2 cellular contexts compared by ENCODE assay signal in genomic region chr2:161658259-161658658, GRCh38.
TF ChIP-seq lines count a peak whose summit lies in the region.

No MANE protein-coding gene starts in this region.

TF ChIP-seq in HepG2, 621 proteins besides CTCF, POLR2A, EP300 and RAD21 (continued from another document):
- no peak for TF ChIP-seq ZBTB2 (CRISPR knock-in tag; IDR thresholded peaks at IDR 0.05; ENCODE audit: low read depth)
- no peak for TF ChIP-seq TCF12 (IDR thresholded peaks at IDR 0.05)
- no peak for TF ChIP-seq TCF12 (CRISPR knock-in tag; IDR thresholded peaks at IDR 0.05)
- no peak for TF ChIP-seq ZNF672 (CRISPR knock-in tag; IDR thresholded peaks at IDR 0.05)

TF ChIP-seq in GM23338, 12 proteins besides CTCF, POLR2A, EP300 and RAD21 (continued from another document):
- TF ChIP-seq EZH2phosphoT487 (IDR thresholded peaks at IDR 0.05; ENCODE audit: unreplicated experiment) (no peak), ZNF114 (CRISPR knock-in tag; IDR thresholded peaks at IDR 0.05) (no peak), CREB1 (CRISPR knock-in tag; IDR thresholded peaks at IDR 0.05; ENCODE audit: low read depth) (no peak), JUNB (IDR thresholded peaks at IDR 0.05; ENCODE audit: unreplicated experiment) (no peak)
TF ChIP-seq in GM23338: peak in this region for 0.
